ENCODE assay signal across 8 cellular contexts in genomic region chr12:18165422-18165871, GRCh38.
DNase-seq lines count a peak whose midpoint lies in the region; ATAC-seq and TF ChIP-seq lines count a peak whose summit lies in the region.

No MANE protein-coding gene starts in this region.

- H3K9me2 ChIP-seq in HCT116 (ENCODE audit: insufficient read depth), result no peaks in the 10 kb centered on the region

- H3K4me1 Mint-ChIP-seq in activated T-cell treated with anti-CD3 and anti-CD28 coated beads, Interleukin-2, amount 50 U/mL, for 24 hours (ENCODE audit: low read depth), result peaks cover 12% of the 10 kb centered on the region

- H3K4me2 ChIP-seq in HCT116 (ENCODE audit: low read length), result peak overlapping the region; percentile 24; the same call in 1 of the 2 replicates
- peak overlapping the region; percentile 24 for H3K4me2 ChIP-seq in parathyroid adenoma (ENCODE audit: low read length)

- CTCF ChIA-PET in HCT116 (lab: Charles Lee), result no interaction called here

- POLR2A ChIA-PET in HCT116 (lab: Charles Lee), result no interaction called here

- no peaks in the 10 kb centered on the region for H3K27me3 Mint-ChIP-seq in activated T-cell treated with anti-CD3 and anti-CD28 coated beads, Interleukin-2, amount 50 U/mL, for 24 hours

- no peak for TF ChIP-seq RAD21 in HCT116 (IDR thresholded peaks at IDR 0.05; ENCODE audit: low read depth)

- no peaks in the 10 kb centered on the region for H3K36me3 Mint-ChIP-seq in activated T-cell treated with anti-CD3 and anti-CD28 coated beads, Interleukin-2, amount 50 U/mL, for 24 hours (ENCODE audit: low read depth)

- H3K4me1 ChIP-seq in HCT116 (ENCODE audit: control insufficient read depth in 1 of 2, insufficient read depth in 2 of 2, low read length in 2 of 2), result no peaks in the 10 kb centered on the region; a peak in 1 of 4 replicates
- H3K4me1 ChIP-seq in body of pancreas, result no peaks in the 10 kb centered on the region
- no peaks in the 10 kb centered on the region for H3K4me1 ChIP-seq in parathyroid adenoma

- H3K9me3 ChIP-seq in HCT116 (ENCODE audit: control insufficient read depth in 1 of 2, insufficient read depth in 1 of 2, low read depth in 1 of 2, low read length in 2 of 2) (no peaks in the 10 kb centered on the region), body of pancreas (no peaks in the 10 kb centered on the region), parathyroid adenoma (ENCODE audit: control insufficient read depth, low read length) (no peaks in the 10 kb centered on the region)

- intact Hi-C loops in HCT116 (cut with micrococcal nuclease) (no loop called here), body of pancreas (cut with DNase I) (no loop called here)

- no peaks in the 10 kb centered on the region for H4K20me1 ChIP-seq in HCT116 (ENCODE audit: insufficient read depth)

- ATAC-seq in HCT116, result no peak
- peak; percentile 40 for ATAC-seq in body of pancreas

- RAD21 ChIA-PET in HCT116 (lab: Charles Lee; ENCODE audit: low non-redundant PET in 1 of 2, low total read pairs in 2 of 2, uncharacterized antibody in 2 of 2, unreplicated experiment in 2 of 2), result no interaction called here

- no TSS peak for BruUV-seq in HCT116 (replicated peaks; lab: Mats Ljungman, UMichigan)

- H3K36me3 ChIP-seq in HCT116 (ENCODE audit: control insufficient read depth in 1 of 2, insufficient read depth in 2 of 2, low read length in 2 of 2) (no peaks in the 10 kb centered on the region), body of pancreas (replicated peaks in 1 of 2; ENCODE audit: insufficient read depth in 1 of 2, low read depth in 2 of 2) (no peaks in the 10 kb centered on the region), parathyroid adenoma (ENCODE audit: control insufficient read depth, insufficient read depth, low read length) (no peaks in the 10 kb centered on the region)

- no peak overlapping the region for H3K4me3 Mint-ChIP-seq in activated T-cell treated with anti-CD3 and anti-CD28 coated beads, Interleukin-2, amount 50 U/mL, for 24 hours

- H3K79me2 ChIP-seq in HCT116 (ENCODE audit: insufficient read depth, low read length) (no peaks in the 10 kb centered on the region), parathyroid adenoma (no peaks in the 10 kb centered on the region)

- H3K27ac Mint-ChIP-seq in activated T-cell treated with anti-CD3 and anti-CD28 coated beads, Interleukin-2, amount 50 U/mL, for 24 hours, result peak overlapping the region; percentile 64

- peaks cover 9% of the 10 kb centered on the region for H3K9me3 Mint-ChIP-seq in activated T-cell treated with anti-CD3 and anti-CD28 coated beads, Interleukin-2, amount 50 U/mL, for 24 hours

- 16 to 21% methylated on average over 2 of the region's 2 CpGs for WGBS in body of pancreas, 2 donors

- H3K9ac ChIP-seq in HCT116 (ENCODE audit: low read length) (no peak overlapping the region), parathyroid adenoma (no peak overlapping the region)

- TF ChIP-seq POLR2A in HCT116 (IDR thresholded peaks at IDR 0.05; ENCODE audit: borderline replicate concordance, extremely low read depth, insufficient read depth, insufficient read length) (no peak), NB4 (IDR thresholded peaks at IDR 0.05; ENCODE audit: extremely low read depth, insufficient read length) (no peak), body of pancreas (IDR thresholded peaks at IDR 0.05) (no peak)

- H3K27me3 ChIP-seq in HCT116 (ENCODE audit: insufficient read depth, low read length) (no peaks in the 10 kb centered on the region), body of pancreas (no peaks in the 10 kb centered on the region), parathyroid adenoma (ENCODE audit: control insufficient read depth, insufficient read depth, low read length) (no peaks in the 10 kb centered on the region)

- H2AFZ ChIP-seq in HCT116 (ENCODE audit: low read depth, low read length, poor library complexity, severe bottlenecking) (no peak overlapping the region), parathyroid adenoma (peak overlapping the region; percentile 54)

- TF ChIP-seq CTCF in HCT116 (IDR thresholded peaks at IDR 0.05 in 2 of 3, conservative IDR thresholded peaks at IDR 0.05 in 1 of 3; ENCODE audit: borderline replicate concordance in 1 of 3, insufficient read depth in 1 of 3, low read depth in 2 of 3, low read length in 2 of 3) (no peak), NB4 (IDR thresholded peaks at IDR 0.05; ENCODE audit: low read depth, low read length) (no peak), body of pancreas (IDR thresholded peaks at IDR 0.05) (no peak), parathyroid adenoma (IDR thresholded peaks at IDR 0.05) (no peak)

- H3K4me3 ChIP-seq in HCT116 (replicated peaks in 1 of 2; ENCODE audit: low read depth in 1 of 2, low read length in 2 of 2), result no peak overlapping the region
- H3K4me3 ChIP-seq in NB4 (ENCODE audit: low read depth, low read length), result peak overlapping the region; percentile 10
- H3K4me3 ChIP-seq in body of pancreas, result no peak overlapping the region
- H3K4me3 ChIP-seq in parathyroid adenoma (ENCODE audit: low read depth, low read length), result no peak overlapping the region

- H3K27ac ChIP-seq in HCT116 (ENCODE audit: low read depth, low read length) (no peak overlapping the region), body of pancreas (no peak overlapping the region), parathyroid adenoma (no peak overlapping the region)

- DNase-seq in activated T-cell treated with anti-CD3 and anti-CD28 coated beads, Interleukin-2, amount 50 U/mL, for 24 hours, result no peak
- DNase-seq in activated T-cell treated with anti-CD3 and anti-CD28 coated beads, Interleukin-2, amount 50 U/mL, for 48 hours, result no peak
- no peak for DNase-seq in HCT116 (ENCODE audit: low read depth, low spot score)
- DNase-seq in NB4 (ENCODE audit: low read depth), result peak; percentile 7
- DNase-seq in body of pancreas, result no peak
- no peak for DNase-seq in GF-D8 (lab: John Stamatoyannopoulos, UW)
- DNase-seq in T1000 (lab: John Stamatoyannopoulos, UW), result no peak

TF ChIP-seq in HCT116, 20 proteins besides CTCF, POLR2A, EP300 and RAD21:
- no peak for TF ChIP-seq ZFX (IDR thresholded peaks at IDR 0.05)
